1 cellular context compared by ENCODE assay signal in the genomic region with DNA sequence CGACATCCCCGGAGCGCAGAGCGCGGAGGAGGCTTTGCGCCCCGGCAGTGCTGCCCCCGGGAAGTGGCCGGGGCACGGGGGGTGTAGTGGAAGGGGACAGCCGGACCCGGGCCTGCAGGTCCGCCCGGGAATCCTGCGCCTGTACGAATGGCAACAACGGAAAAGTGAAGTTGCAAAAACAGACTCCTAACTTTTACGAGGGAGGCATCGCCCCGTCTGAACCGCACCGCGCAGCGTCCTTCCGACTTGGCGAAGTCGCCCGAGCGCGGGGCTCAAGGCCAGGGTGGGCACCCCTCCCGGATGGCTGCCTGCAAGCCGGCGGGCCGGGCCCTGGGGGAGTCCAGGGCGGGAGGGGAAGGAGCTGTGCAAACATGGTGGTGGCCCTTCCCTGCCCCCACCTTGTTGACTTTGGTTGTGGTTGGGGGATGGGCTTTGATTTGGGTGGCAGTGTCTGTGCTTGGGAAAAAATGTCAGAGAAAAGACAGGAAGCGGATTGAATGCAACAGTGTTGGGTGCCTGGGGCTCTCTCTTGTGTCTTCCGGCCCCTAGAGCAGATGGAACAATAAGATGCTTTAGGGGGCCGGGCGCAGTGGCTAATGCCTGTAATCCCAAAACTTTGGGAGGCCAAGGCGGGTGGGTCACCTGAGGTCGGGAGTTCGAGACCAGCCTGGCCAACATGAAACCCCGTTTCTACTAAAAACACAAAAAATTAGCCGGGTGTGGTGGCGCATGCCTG.
TF ChIP-seq lines count a peak whose summit lies in the region.

No MANE protein-coding gene starts in this region.

TF ChIP-seq in HepG2, 621 proteins besides CTCF, POLR2A, EP300 and RAD21 (continued from another document and continues in another):
- TF ChIP-seq IRX3 (CRISPR knock-in tag; IDR thresholded peaks at IDR 0.05; ENCODE audit: borderline replicate concordance, low read depth) (no peak), ZNF703 (CRISPR knock-in tag; IDR thresholded peaks at IDR 0.05; ENCODE audit: borderline replicate concordance) (peak; percentile 94), ZNF383 (CRISPR knock-in tag; IDR thresholded peaks at IDR 0.05; ENCODE audit: borderline replicate concordance) (no peak; the same call in 1 of the 2 replicates), MIER3 (CRISPR knock-in tag; IDR thresholded peaks at IDR 0.05; ENCODE audit: borderline replicate concordance) (peak; percentile 95; the same call in 1 of the 2 replicates), PAWR (CRISPR knock-in tag; IDR thresholded peaks at IDR 0.05; ENCODE audit: borderline replicate concordance) (no peak), SNAPC2 (CRISPR knock-in tag; IDR thresholded peaks at IDR 0.05) (peak; percentile 79; the same call in 1 of the 2 replicates), REPIN1 (CRISPR knock-in tag; IDR thresholded peaks at IDR 0.05; ENCODE audit: borderline replicate concordance, low read depth) (peak; percentile 86; the same call in 1 of the 2 replicates), ZNF841 (CRISPR knock-in tag; IDR thresholded peaks at IDR 0.05; ENCODE audit: borderline replicate concordance) (no peak), FOXJ3 (CRISPR knock-in tag; IDR thresholded peaks at IDR 0.05; ENCODE audit: borderline replicate concordance) (peak; percentile 84; the same call in 1 of the 2 replicates), IKZF4 (CRISPR knock-in tag; IDR thresholded peaks at IDR 0.05; ENCODE audit: borderline replicate concordance, low read depth, not compliant biosample characterization) (no peak), SIN3A (IDR thresholded peaks at IDR 0.05; ENCODE audit: borderline replicate concordance, low read depth, low read length) (peak; percentile 91), ZSCAN21 (CRISPR knock-in tag; IDR thresholded peaks at IDR 0.05; ENCODE audit: borderline replicate concordance) (peak; percentile 54; the same call in 1 of the 2 replicates), ZC3H13 (CRISPR knock-in tag; IDR thresholded peaks at IDR 0.05) (peak; percentile 92; the same call in 1 of the 2 replicates), DR1 (CRISPR knock-in tag; IDR thresholded peaks at IDR 0.05) (0 out of 2 replicates have a peak, but pooled peaks have one; percentile 39), PHB2 (IDR thresholded peaks at IDR 0.05; ENCODE audit: partially characterized antibody) (no peak), POLR2G (IDR thresholded peaks at IDR 0.05; ENCODE audit: low read depth, low read length) (peak; percentile 87)
- TF ChIP-seq, protein P1, sequence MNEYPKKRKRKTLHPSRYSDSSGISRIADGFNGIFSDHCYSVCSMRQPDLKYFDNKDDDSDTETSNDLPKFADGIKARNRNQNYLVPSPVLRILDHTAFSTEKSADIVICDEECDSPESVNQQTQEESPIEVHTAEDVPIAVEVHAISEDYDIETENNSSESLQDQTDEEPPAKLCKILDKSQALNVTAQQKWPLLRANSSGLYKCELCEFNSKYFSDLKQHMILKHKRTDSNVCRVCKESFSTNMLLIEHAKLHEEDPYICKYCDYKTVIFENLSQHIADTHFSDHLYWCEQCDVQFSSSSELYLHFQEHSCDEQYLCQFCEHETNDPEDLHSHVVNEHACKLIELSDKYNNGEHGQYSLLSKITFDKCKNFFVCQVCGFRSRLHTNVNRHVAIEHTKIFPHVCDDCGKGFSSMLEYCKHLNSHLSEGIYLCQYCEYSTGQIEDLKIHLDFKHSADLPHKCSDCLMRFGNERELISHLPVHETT (CRISPR knock-in tag; conservative IDR thresholded peaks at IDR 0.05): peak; percentile 98
- TF ChIP-seq, protein P2, sequence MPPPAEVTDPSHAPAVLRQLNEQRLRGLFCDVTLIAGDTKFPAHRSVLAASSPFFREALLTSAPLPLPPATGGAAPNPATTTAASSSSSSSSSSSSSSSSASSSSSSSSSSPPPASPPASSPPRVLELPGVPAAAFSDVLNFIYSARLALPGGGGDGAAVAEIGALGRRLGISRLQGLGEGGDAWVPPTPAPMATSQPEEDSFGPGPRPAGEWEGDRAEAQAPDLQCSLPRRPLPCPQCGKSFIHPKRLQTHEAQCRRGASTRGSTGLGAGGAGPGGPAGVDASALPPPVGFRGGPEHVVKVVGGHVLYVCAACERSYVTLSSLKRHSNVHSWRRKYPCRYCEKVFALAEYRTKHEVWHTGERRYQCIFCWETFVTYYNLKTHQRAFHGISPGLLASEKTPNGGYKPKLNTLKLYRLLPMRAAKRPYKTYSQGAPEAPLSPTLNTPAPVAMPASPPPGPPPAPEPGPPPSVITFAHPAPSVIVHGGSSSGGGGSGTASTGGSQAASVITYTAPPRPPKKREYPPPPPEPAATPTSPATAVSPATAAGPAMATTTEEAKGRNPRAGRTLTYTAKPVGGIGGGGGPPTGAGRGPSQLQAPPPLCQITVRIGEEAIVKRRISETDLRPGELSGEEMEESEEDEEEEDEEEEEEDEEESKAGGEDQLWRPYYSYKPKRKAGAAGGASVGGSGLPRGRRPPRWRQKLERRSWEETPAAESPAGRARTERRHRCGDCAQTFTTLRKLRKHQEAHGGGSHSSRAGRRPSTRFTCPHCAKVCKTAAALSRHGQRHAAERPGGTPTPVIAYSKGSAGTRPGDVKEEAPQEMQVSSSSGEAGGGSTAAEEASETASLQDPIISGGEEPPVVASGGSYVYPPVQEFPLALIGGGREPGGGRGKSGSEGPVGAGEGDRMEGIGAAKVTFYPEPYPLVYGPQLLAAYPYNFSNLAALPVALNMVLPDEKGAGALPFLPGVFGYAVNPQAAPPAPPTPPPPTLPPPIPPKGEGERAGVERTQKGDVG (CRISPR knock-in tag; IDR thresholded peaks at IDR 0.05; ENCODE audit: borderline replicate concordance): peak; percentile 25; the same call in 1 of the 2 replicates
- TF ChIP-seq, protein P3, sequence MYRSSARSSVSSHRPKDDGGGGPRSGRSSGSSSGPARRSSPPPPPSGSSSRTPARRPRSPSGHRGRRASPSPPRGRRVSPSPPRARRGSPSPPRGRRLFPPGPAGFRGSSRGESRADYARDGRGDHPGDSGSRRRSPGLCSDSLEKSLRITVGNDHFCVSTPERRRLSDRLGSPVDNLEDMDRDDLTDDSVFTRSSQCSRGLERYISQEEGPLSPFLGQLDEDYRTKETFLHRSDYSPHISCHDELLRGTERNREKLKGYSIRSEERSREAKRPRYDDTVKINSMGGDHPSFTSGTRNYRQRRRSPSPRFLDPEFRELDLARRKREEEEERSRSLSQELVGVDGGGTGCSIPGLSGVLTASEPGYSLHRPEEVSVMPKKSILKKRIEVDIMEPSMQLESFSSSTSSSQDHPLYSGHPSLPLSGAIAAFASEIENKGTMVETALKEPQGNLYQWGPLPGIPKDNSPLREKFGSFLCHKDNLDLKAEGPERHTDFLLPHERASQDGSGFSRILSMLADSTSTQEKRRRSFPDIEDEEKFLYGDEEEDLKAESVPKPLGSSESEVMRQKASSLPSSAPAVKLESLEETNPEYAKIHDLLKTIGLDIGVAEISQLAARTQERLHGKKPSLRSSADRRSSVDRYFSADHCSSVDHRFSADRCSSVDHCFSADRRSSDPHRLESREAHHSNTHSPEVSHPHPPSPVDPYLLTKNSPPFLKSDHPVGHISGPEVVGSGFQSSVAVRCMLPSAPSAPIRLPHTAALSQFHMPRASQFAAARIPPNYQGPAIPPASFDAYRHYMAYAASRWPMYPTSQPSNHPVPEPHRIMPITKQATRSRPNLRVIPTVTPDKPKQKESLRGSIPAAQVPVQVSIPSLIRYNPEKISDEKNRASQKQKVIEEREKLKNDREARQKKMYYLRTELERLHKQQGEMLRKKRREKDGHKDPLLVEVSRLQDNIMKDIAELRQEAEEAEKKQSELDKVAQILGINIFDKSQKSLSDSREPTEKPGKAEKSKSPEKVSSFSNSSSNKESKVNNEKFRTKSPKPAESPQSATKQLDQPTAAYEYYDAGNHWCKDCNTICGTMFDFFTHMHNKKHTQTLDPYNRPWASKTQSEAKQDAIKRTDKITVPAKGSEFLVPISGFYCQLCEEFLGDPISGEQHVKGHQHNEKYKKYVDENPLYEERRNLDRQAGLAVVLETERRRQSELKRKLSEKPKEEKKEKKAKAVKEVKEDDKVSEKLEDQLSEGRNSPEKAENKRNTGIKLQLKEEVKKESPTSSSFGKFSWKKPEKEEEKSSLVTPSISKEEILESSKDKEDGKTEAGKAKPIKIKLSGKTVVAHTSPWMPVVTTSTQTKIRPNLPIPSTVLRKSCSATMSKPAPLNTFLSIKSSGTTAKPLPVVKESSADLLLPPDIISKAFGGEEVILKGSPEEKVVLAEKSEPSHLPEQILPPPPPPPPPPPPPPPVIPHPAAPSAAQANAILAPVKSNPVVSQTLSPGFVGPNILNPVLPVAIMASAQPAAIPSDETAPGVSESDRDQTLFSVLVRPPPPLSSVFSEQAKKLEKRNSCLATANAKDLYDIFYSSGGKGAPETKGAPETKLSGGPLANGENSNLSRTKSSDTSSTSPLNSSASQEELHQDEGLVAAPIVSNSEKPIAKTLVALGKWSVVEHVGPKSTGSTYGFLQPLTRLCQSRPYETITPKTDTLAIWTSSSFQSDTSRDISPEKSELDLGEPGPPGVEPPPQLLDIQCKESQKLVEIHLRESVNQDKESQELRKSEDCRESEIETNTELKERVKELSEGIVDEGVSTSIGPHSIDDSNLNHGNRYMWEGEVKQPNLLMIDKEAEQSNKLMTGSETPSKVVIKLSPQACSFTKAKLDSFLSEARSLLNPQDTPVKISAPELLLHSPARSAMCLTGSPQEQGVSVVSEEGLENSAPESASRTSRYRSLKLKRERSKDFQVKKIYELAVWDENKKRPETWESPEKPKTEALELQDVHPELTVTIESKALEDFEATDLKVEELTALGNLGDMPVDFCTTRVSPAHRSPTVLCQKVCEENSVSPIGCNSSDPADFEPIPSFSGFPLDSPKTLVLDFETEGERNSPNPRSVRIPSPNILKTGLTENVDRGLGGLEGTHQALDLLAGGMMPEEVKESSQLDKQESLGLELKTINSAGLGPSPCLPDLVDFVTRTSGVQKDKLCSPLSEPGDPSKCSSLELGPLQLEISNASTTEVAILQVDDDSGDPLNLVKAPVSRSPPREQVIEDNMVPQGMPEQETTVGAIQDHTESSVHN (CRISPR knock-in tag; IDR thresholded peaks at IDR 0.05): peak; percentile 92
- TF ChIP-seq, protein P4, sequence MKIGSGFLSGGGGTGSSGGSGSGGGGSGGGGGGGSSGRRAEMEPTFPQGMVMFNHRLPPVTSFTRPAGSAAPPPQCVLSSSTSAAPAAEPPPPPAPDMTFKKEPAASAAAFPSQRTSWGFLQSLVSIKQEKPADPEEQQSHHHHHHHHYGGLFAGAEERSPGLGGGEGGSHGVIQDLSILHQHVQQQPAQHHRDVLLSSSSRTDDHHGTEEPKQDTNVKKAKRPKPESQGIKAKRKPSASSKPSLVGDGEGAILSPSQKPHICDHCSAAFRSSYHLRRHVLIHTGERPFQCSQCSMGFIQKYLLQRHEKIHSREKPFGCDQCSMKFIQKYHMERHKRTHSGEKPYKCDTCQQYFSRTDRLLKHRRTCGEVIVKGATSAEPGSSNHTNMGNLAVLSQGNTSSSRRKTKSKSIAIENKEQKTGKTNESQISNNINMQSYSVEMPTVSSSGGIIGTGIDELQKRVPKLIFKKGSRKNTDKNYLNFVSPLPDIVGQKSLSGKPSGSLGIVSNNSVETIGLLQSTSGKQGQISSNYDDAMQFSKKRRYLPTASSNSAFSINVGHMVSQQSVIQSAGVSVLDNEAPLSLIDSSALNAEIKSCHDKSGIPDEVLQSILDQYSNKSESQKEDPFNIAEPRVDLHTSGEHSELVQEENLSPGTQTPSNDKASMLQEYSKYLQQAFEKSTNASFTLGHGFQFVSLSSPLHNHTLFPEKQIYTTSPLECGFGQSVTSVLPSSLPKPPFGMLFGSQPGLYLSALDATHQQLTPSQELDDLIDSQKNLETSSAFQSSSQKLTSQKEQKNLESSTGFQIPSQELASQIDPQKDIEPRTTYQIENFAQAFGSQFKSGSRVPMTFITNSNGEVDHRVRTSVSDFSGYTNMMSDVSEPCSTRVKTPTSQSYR (CRISPR knock-in tag; IDR thresholded peaks at IDR 0.05; ENCODE audit: borderline replicate concordance): peak; percentile 100
- TF ChIP-seq, protein P5, sequence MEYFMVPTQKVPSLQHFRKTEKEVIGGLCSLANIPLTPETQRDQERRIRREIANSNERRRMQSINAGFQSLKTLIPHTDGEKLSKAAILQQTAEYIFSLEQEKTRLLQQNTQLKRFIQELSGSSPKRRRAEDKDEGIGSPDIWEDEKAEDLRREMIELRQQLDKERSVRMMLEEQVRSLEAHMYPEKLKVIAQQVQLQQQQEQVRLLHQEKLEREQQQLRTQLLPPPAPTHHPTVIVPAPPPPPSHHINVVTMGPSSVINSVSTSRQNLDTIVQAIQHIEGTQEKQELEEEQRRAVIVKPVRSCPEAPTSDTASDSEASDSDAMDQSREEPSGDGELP (IDR thresholded peaks at IDR 0.05; ENCODE audit: borderline replicate concordance, low read depth): peak; percentile 69; the same call in 1 of the 2 replicates
- TF ChIP-seq, protein P6, sequence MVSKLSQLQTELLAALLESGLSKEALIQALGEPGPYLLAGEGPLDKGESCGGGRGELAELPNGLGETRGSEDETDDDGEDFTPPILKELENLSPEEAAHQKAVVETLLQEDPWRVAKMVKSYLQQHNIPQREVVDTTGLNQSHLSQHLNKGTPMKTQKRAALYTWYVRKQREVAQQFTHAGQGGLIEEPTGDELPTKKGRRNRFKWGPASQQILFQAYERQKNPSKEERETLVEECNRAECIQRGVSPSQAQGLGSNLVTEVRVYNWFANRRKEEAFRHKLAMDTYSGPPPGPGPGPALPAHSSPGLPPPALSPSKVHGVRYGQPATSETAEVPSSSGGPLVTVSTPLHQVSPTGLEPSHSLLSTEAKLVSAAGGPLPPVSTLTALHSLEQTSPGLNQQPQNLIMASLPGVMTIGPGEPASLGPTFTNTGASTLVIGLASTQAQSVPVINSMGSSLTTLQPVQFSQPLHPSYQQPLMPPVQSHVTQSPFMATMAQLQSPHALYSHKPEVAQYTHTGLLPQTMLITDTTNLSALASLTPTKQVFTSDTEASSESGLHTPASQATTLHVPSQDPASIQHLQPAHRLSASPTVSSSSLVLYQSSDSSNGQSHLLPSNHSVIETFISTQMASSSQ (IDR thresholded peaks at IDR 0.05; ENCODE audit: low read depth): peak; percentile 69
- TF ChIP-seq, protein P6 (CRISPR knock-in tag; IDR thresholded peaks at IDR 0.05; ENCODE audit: borderline replicate concordance): peak; percentile 88
- TF ChIP-seq, protein P7, sequence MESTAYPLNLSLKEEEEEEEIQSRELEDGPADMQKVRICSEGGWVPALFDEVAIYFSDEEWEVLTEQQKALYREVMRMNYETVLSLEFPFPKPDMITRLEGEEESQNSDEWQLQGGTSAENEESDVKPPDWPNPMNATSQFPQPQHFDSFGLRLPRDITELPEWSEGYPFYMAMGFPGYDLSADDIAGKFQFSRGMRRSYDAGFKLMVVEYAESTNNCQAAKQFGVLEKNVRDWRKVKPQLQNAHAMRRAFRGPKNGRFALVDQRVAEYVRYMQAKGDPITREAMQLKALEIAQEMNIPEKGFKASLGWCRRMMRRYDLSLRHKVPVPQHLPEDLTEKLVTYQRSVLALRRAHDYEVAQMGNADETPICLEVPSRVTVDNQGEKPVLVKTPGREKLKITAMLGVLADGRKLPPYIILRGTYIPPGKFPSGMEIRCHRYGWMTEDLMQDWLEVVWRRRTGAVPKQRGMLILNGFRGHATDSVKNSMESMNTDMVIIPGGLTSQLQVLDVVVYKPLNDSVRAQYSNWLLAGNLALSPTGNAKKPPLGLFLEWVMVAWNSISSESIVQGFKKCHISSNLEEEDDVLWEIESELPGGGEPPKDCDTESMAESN (CRISPR knock-in tag; conservative IDR thresholded peaks at IDR 0.05): peak; percentile 97
